In genomic region chr2:42202299-42203008, GRCh38 we compare ENCODE assay signal across 27 cellular contexts. TPM values are rescaled to one million over a fixed set of nuclear protein-coding genes. Genes with fewer than 3 reads are reported as not detected.
DNase-seq lines count a peak whose midpoint lies in the region; ATAC-seq, FAIRE-seq and TF ChIP-seq lines count a peak whose summit lies in the region.
"Had no signal": no experiment of that assay in that cellular context is flagged by ENCODE, and none has a peak within 500 bp of the region (broad histone marks: within the 10 kb centered on the region; RNA-seq: fewer than 3 reads in every experiment).

No MANE protein-coding gene starts in this region.

- intact Hi-C loops in HepG2 (cut with micrococcal nuclease; ENCODE audit: unreplicated experiment): loop anchor here (5.0 kb wide), 1 partner anchor 35 kb away; no protein-coding TSS in a partner anchor
- intact Hi-C loops in right lobe of liver (cut with DNase I): no loop called here
- intact Hi-C loops in K562 (cut with micrococcal nuclease): no loop called here
- intact Hi-C loops in spleen (cut with DNase I; ENCODE audit: low total_unique reads): no loop called here
- intact Hi-C loops in left lung (cut with DNase I): loop anchor here in 1 of 2 donors (5.0 kb wide), 1 partner anchor 105 kb away; no protein-coding TSS in a partner anchor

- H3K36me3 Mint-ChIP-seq in memory B cell: peaks cover 22% of the 10 kb centered on the region

- peaks cover 41% of the 10 kb centered on the region for H3K4me1 Mint-ChIP-seq in memory B cell

- H3K79me2 ChIP-seq in HepG2 (ENCODE audit: insufficient read depth, low read length) (peaks cover 98% of the 10 kb centered on the region), K562 (ENCODE audit: control insufficient read depth, insufficient read depth, low read length) (peaks cover 13% of the 10 kb centered on the region; the same call in 2 of the 3 replicates)

- peak in 1 of 2 experiments; percentile 34; a peak in 2 of 4 replicates for TF ChIP-seq POLR2A in HepG2 (IDR thresholded peaks at IDR 0.05; ENCODE audit: insufficient read depth in 1 of 2, low read depth in 2 of 2, low read length in 2 of 2)
- TF ChIP-seq POLR2A in right lobe of liver (IDR thresholded peaks at IDR 0.05): no peak
- TF ChIP-seq POLR2A in K562 (conservative IDR thresholded peaks at IDR 0.05): no peak
- no peak for TF ChIP-seq POLR2A in spleen (IDR thresholded peaks at IDR 0.05)

- H3K27ac ChIP-seq in HepG2 (ENCODE audit: extremely low read length, insufficient read depth, low read length): peak overlapping the region; percentile 28
- H3K27ac ChIP-seq in right lobe of liver: no peak overlapping the region
- no peak overlapping the region for H3K27ac ChIP-seq in K562 (ENCODE audit: extremely low read depth, low read depth, low read length)
- H3K27ac ChIP-seq in spleen: no peak overlapping the region
- no peak overlapping the region for H3K27ac ChIP-seq in left lung
- H3K27ac ChIP-seq: A549, body of pancreas, gastroesophageal sphincter, lower lobe of right lung, PC-9, prostate gland, upper lobe of right lung had no signal

- TF ChIP-seq EP300 in HepG2 (IDR thresholded peaks at IDR 0.05; ENCODE audit: low read depth in 2 of 2, low read length in 2 of 2): no peak
- no peak for TF ChIP-seq EP300 in HepG2 (CRISPR knock-in tag; IDR thresholded peaks at IDR 0.05; ENCODE audit: borderline replicate concordance)
- no peak for TF ChIP-seq EP300 in K562 (IDR thresholded peaks at IDR 0.05; ENCODE audit: low read length)

- no peak overlapping the region for H2AFZ ChIP-seq in HepG2 (ENCODE audit: low read length)
- H2AFZ ChIP-seq in K562 (ENCODE audit: low read depth, low read length): no peak overlapping the region
- H2AFZ ChIP-seq: PC-9 had no signal

- in situ Hi-C loops in HepG2 (cut with HindIII; ENCODE audit: extremely low pct_ligation_motif_present, low pct_unique_long_range_greater_than_20kb): no loop called here
- in situ Hi-C loops in K562 (cut with MboI): loop anchor here (25.0 kb wide), 1 partner anchor 340 kb away; no protein-coding TSS in a partner anchor
- in situ Hi-C loops in G401 (cut with HindIII; ENCODE audit: low sequenced_read_pairs): no loop called here

- peaks cover 100% of the 10 kb centered on the region for H4K20me1 ChIP-seq in HepG2 (ENCODE audit: insufficient read depth, low read length)
- no peaks in the 10 kb centered on the region; the same call in 1 of the 2 replicates for H4K20me1 ChIP-seq in K562 (replicated peaks; ENCODE audit: control insufficient read depth, insufficient read depth, low read length)

- 72% methylated on average over 4 of the region's 4 CpGs for WGBS in HepG2 (ENCODE audit: low lambda C conversion rate)
- 85% methylated on average over 4 of the region's 4 CpGs for WGBS in right lobe of liver (ENCODE audit: insufficient coverage, low coverage, low lambda C conversion rate, missing lambda C conversion rate)
- WGBS in K562 (ENCODE audit: insufficient coverage, low coverage, missing lambda C conversion rate): 67% methylated on average over 4 of the region's 4 CpGs
- 93 to 99% (median 96%) methylated on average over 4 of the region's 4 CpGs for WGBS in spleen, 5 donors

- H3K9ac ChIP-seq in HepG2 (ENCODE audit: insufficient read depth, low read depth, low read length) (no peak overlapping the region), K562 (ENCODE audit: insufficient read depth in 1 of 2, low read depth in 2 of 2, low read length in 2 of 2) (no peak overlapping the region)

- BruUV-seq in HepG2 (replicated peaks; lab: Mats Ljungman, UMichigan) (no TSS peak), K562 (replicated peaks; lab: Mats Ljungman, UMichigan) (no TSS peak)

- H3K9me3 ChIP-seq in HepG2 (ENCODE audit: low read length) (no peaks in the 10 kb centered on the region), right lobe of liver (no peaks in the 10 kb centered on the region), K562 (replicated peaks; ENCODE audit: control insufficient read depth, insufficient read depth, low read depth, low read length) (no peaks in the 10 kb centered on the region), spleen (no peaks in the 10 kb centered on the region), left lung (no peaks in the 10 kb centered on the region)
- H3K9me3 ChIP-seq: A549, BE2C, body of pancreas, gastroesophageal sphincter, lower lobe of right lung, prostate gland, upper lobe of right lung had no signal

- TF ChIP-seq CTCF in HepG2 (CRISPR knock-in tag; IDR thresholded peaks at IDR 0.05) (no peak), right lobe of liver (IDR thresholded peaks at IDR 0.05) (no peak), K562 (IDR thresholded peaks at IDR 0.05 in 2 of 3, conservative IDR thresholded peaks at IDR 0.05 in 1 of 3; ENCODE audit: insufficient read depth in 2 of 3, low read depth in 1 of 3, low read length in 3 of 3) (no peak), spleen (IDR thresholded peaks at IDR 0.05 in 8 of 11, conservative IDR thresholded peaks at IDR 0.05 in 3 of 11) (no peak), left lung (IDR thresholded peaks at IDR 0.05) (no peak)

- FAIRE-seq in HepG2 (lab: Jason Lieb, UNC): peak; percentile 48
- FAIRE-seq in K562 (lab: Jason Lieb, UNC): no peak
- FAIRE-seq: A549, colon had no signal

- no peak overlapping the region for H3K4me3 Mint-ChIP-seq in memory B cell

- H3K27me3 ChIP-seq in HepG2 (ENCODE audit: control insufficient read depth in 1 of 2, insufficient read depth in 2 of 2, low read length in 2 of 2): no peaks in the 10 kb centered on the region
- no peaks in the 10 kb centered on the region for H3K27me3 ChIP-seq in right lobe of liver
- H3K27me3 ChIP-seq in K562 (ENCODE audit: control insufficient read depth in 2 of 2, insufficient read depth in 2 of 2, low read length in 2 of 2): no peaks in the 10 kb centered on the region
- no peaks in the 10 kb centered on the region for H3K27me3 ChIP-seq in spleen (replicated peaks in 1 of 7)
- no peaks in the 10 kb centered on the region for H3K27me3 ChIP-seq in left lung
- H3K27me3 ChIP-seq: BE2C, body of pancreas, gastroesophageal sphincter, upper lobe of right lung had no signal

- H3K4me2 ChIP-seq in HepG2 (ENCODE audit: low read depth, low read length) (no peak overlapping the region; the same call in 1 of the 2 replicates), K562 (ENCODE audit: insufficient read depth, low read length) (no peak overlapping the region)
- H3K4me2 ChIP-seq: A549, PC-9 had no signal

- H3K9me1 ChIP-seq in K562 (ENCODE audit: control insufficient read depth, insufficient read depth, low read length): no peaks in the 10 kb centered on the region

- ATAC-seq in HepG2: no peak; the same call in 2 of the 3 replicates
- no peak for ATAC-seq in right lobe of liver
- ATAC-seq in K562: no peak
- ATAC-seq in memory B cell (ENCODE audit: low read depth): no peak
- no peak for ATAC-seq in left lung
- ATAC-seq: body of pancreas, gastroesophageal sphincter, lower lobe of right lung, upper lobe of right lung had no signal

- H3K27ac Mint-ChIP-seq in memory B cell: peak overlapping the region; percentile 6

- DNase-seq in HepG2 (ENCODE audit: low spot score) (no peak), right lobe of liver (no peak), K562 (ENCODE audit: extremely low read depth in 1 of 4, low spot score in 3 of 4) (no peak), memory B cell (ENCODE audit: low spot score in 2 of 2) (no peak), spleen (no peak), G401 (ENCODE audit: low spot score) (no peak), 8988T (no peak), left lung (no peak)
- DNase-seq: activated CD4-positive, alpha-beta T cell treated with anti-CD3 and anti-CD28 coated beads, Interleukin-2, amount 50 U/mL, for 4 hours; activated effector memory CD4-positive, alpha-beta T cell treated with Interleukin-2 at 50 U/mL for 16 hours; BE2C; body of pancreas; effector CD8-positive, alpha-beta T cell; erythroblast; islet precursor cell; lower lobe of right lung; NCI-H1105; NCI-H2081; NCI-H446; PC-9; SHP77; T-helper 9 cell; upper lobe of right lung had no signal

- no peaks in the 10 kb centered on the region for H3K27me3 Mint-ChIP-seq in memory B cell

- no peak overlapping the region; a peak in 1 of 6 replicates for H3K4me3 ChIP-seq in HepG2 (replicated peaks in 1 of 3; ENCODE audit: insufficient read depth in 1 of 3, low read depth in 2 of 3, low read length in 3 of 3)
- H3K4me3 ChIP-seq in right lobe of liver: no peak overlapping the region
- H3K4me3 ChIP-seq in K562: no peak overlapping the region
- H3K4me3 ChIP-seq in spleen: no peak overlapping the region
- no peak overlapping the region for H3K4me3 ChIP-seq in left lung
- H3K4me3 ChIP-seq: A549, body of pancreas, gastroesophageal sphincter, lower lobe of right lung, PC-9, prostate gland, upper lobe of right lung had no signal

- CTCF ChIA-PET in HepG2 (lab: Yijun Ruan, JAX; ENCODE audit: low intra/inter-chr PET ratio, low total read pairs): no interaction called here
- CTCF ChIA-PET in K562 (lab: Yijun Ruan, JAX; ENCODE audit: low intra/inter-chr PET ratio): no interaction called here

- H3K9me3 Mint-ChIP-seq in memory B cell: no peaks in the 10 kb centered on the region

- H3K36me3 ChIP-seq in HepG2 (replicated peaks in 1 of 2; ENCODE audit: control insufficient read depth in 1 of 2, insufficient read depth in 2 of 2, low read length in 2 of 2): peaks cover 5 to 26% of the 10 kb centered on the region in 2 experiments
- no peaks in the 10 kb centered on the region for H3K36me3 ChIP-seq in right lobe of liver
- no peaks in the 10 kb centered on the region for H3K36me3 ChIP-seq in K562 (ENCODE audit: control insufficient read depth, insufficient read depth, low read length)
- no peaks in the 10 kb centered on the region for H3K36me3 ChIP-seq in spleen
- H3K36me3 ChIP-seq in left lung: no peaks in the 10 kb centered on the region
- H3K36me3 ChIP-seq: BE2C, gastroesophageal sphincter, lower lobe of right lung, prostate gland, upper lobe of right lung had no signal

- POLR2A ChIA-PET in HepG2 (lab: Yijun Ruan, JAX) (no interaction called here), K562 (lab: Yijun Ruan, JAX) (no interaction called here)

- H3K4me1 ChIP-seq in HepG2 (ENCODE audit: insufficient read depth, low read length): peaks cover 96% of the 10 kb centered on the region
- H3K4me1 ChIP-seq in right lobe of liver: peaks cover 0 to 15% (median 6%) of the 10 kb centered on the region in 4 donors
- no peaks in the 10 kb centered on the region for H3K4me1 ChIP-seq in K562 (replicated peaks in 1 of 2; ENCODE audit: control insufficient read depth in 2 of 2, insufficient read depth in 2 of 2, low read length in 2 of 2)
- peaks cover 3 to 97% (median 61%) of the 10 kb centered on the region in 6 donors for H3K4me1 ChIP-seq in spleen
- H3K4me1 ChIP-seq in left lung: peaks cover 0 to 40% of the 10 kb centered on the region in 2 donors
- H3K4me1 ChIP-seq: prostate gland had no signal

- no peak for TF ChIP-seq RAD21 in HepG2 (CRISPR knock-in tag; IDR thresholded peaks at IDR 0.05)
- no peak for TF ChIP-seq RAD21 in K562 (CRISPR knock-in tag; conservative IDR thresholded peaks at IDR 0.05 in 1 of 2, IDR thresholded peaks at IDR 0.05 in 1 of 2)

RNA-seq across cellular contexts. Expression of gene EML4, which starts 33.3 kb away (rescaled TPM):
- total RNA-seq in HepG2 (2016; rRNA removed; fragmentation: Illumina TruSeq; extraction: Trizol) (243 and 362 TPM in 2 replicates), right lobe of liver (10 to 100 TPM; 28.3 to 55.7 (median 36.7) TPM), K562 (2014; rRNA removed) (27.9 and 28.0 TPM in 2 replicates), K562 (2014; rRNA removed; fragmentation: Illumina TruSeq; extraction: Trizol) (37.7 and 41.6 TPM in 2 replicates), K562 (2015; rRNA removed; fragmentation: Illumina TruSeq; extraction: Trizol) (35.1 and 36.5 TPM in 2 replicates), K562 (2021) (40.7 and 44.5 TPM in 2 replicates), spleen (100 to 1,000 TPM in 4 of 7 donors, 10 to 100 TPM in 3; 75.2 to 176 (median 103) TPM), left lung (10 to 100 TPM; 77.5 to 79.3 TPM)
- total RNA-seq in HepG2 (2016; cell fraction: cytosol; rRNA removed; fragmentation: Illumina TruSeq; extraction: Trizol; ENCODE audit: low read depth): 33.1 and 38.2 TPM in 2 replicates
- 236 and 353 TPM in 2 replicates for total RNA-seq in HepG2 (2016; cell fraction: insoluble cytoplasmic fraction; rRNA removed; fragmentation: Illumina TruSeq; extraction: Trizol)
- 84.2 and 89.8 TPM in 2 replicates for total RNA-seq in HepG2 (2016; cell fraction: membrane; rRNA removed; fragmentation: Illumina TruSeq; extraction: Trizol)
- total RNA-seq in HepG2 (2016; cell fraction: nucleus; rRNA removed; fragmentation: Illumina TruSeq; extraction: Trizol): 261 and 283 TPM in 2 replicates
- polyA plus RNA-seq in HepG2 (2011; rRNA removed) (355 and 476 TPM in 2 replicates), K562 (2011; rRNA removed) (37.5 and 48.3 TPM in 2 replicates), K562 (2014; fragmentation: Illumina TruSeq; extraction: Trizol) (29.6 and 36.6 TPM in 2 replicates), K562 (2014; fragmentation: Nextera tagmentation; extraction: Ambion mirVana) (10 to 100 TPM; 14.7 to 15.6 TPM), K562 (2014; rRNA removed) (20.7 and 22.0 TPM in 2 replicates), spleen (10 to 100 TPM; 25.4 to 42.0 (median 32.0) TPM)
- polyA plus RNA-seq in HepG2 (2011; cell fraction: cytosol; rRNA removed): 199 and 296 TPM in 2 replicates
- polyA plus RNA-seq in HepG2 (2011; cell fraction: nucleus; rRNA removed): 364 and 369 TPM in 2 replicates
- 244 and 400 TPM in 2 replicates for polyA plus RNA-seq in HepG2 (2012)
- polyA plus RNA-seq in HepG2 (2016; cell fraction: cytosol; fragmentation: Illumina TruSeq; extraction: Trizol; ENCODE audit: low read depth): 6.9 and 8.0 TPM in 2 replicates
- polyA plus RNA-seq in HepG2 (2016; cell fraction: insoluble cytoplasmic fraction; fragmentation: Illumina TruSeq; extraction: Trizol; ENCODE audit: low read depth): 247 and 266 TPM in 2 replicates
- polyA plus RNA-seq in HepG2 (2016; cell fraction: membrane; fragmentation: Illumina TruSeq; extraction: Trizol; ENCODE audit: low read depth): 32.1 and 33.7 TPM in 2 replicates
- 219 and 231 TPM in 2 replicates for polyA plus RNA-seq in HepG2 (2016; cell fraction: nucleus; fragmentation: Illumina TruSeq; extraction: Trizol; ENCODE audit: insufficient read depth, low read depth)
- 36.9 and 556 TPM in 2 replicates for polyA minus RNA-seq in HepG2 (2011; rRNA and poly(A)+ RNA removed; ENCODE audit: low replicate concordance)
- 400 and 421 TPM in 2 replicates for polyA minus RNA-seq in HepG2 (2011; cell fraction: cytosol; rRNA and poly(A)+ RNA removed)
- polyA minus RNA-seq in HepG2 (2011; cell fraction: nucleus; rRNA and poly(A)+ RNA removed): 1,279 and 1,350 TPM in 2 replicates
- 36.7 and 94.3 TPM in 2 replicates for total RNA-seq in K562 (2011; cell fraction: chromatin; rRNA removed; ENCODE audit: low replicate concordance)
- total RNA-seq in K562 (2011; cell fraction: nucleolus; rRNA removed): 17.5 and 23.4 TPM in 2 replicates
- total RNA-seq in K562 (2011; cell fraction: nucleoplasm; rRNA removed): 36.4 and 54.7 TPM in 2 replicates
- 13.4 and 22.4 TPM in 2 replicates for polyA plus RNA-seq in K562 (2011; cell fraction: cytosol; rRNA removed)
- 44.3 and 44.7 TPM in 2 replicates for polyA plus RNA-seq in K562 (2011; cell fraction: nucleus; rRNA removed)
- 14.8 and 21.1 TPM in 2 replicates for polyA plus RNA-seq in K562 (2012)
- polyA minus RNA-seq in K562 (2011; rRNA and poly(A)+ RNA removed): 74.0 and 88.5 TPM in 2 replicates
- 21.9 and 24.6 TPM in 2 replicates for polyA minus RNA-seq in K562 (2011; cell fraction: cytosol; rRNA and poly(A)+ RNA removed)
- 26.9 and 36.1 TPM in 2 replicates for polyA minus RNA-seq in K562 (2011; cell fraction: nucleus; rRNA and poly(A)+ RNA removed)
- 116 and 156 TPM in 2 replicates for total RNA-seq in G401 (2014; rRNA removed; shearing (Covaris generic))

Comparison
In these comparisons a context has a peak if more than half of its experiments do, and no peak if none do; other contexts are left out.
1. Of the 241 proteins assayed by ChIP-seq in both HepG2 and K562: peak only in HepG2: CHD4, ESRRA, MEF2D, POLR2AphosphoS5, POLR2G, RBM22 and 2 more; only in K562: none; in both: ZNF121; in neither: 231; mixed calls (peak in some experiments, not most) for 1.